ENCODE assay signal across 20 cellular contexts in genomic region chr1:71428029-71428428, GRCh38.
DNase-seq lines count a peak whose midpoint lies in the region; ATAC-seq, FAIRE-seq and TF ChIP-seq lines count a peak whose summit lies in the region.
"Had no signal": no experiment of that assay in that cellular context is flagged by ENCODE, and none has a peak within 500 bp of the region (broad histone marks: within the 10 kb centered on the region; RNA-seq: fewer than 3 reads in every experiment).

No MANE protein-coding gene starts in this region.

- DNase-seq in NCI-H1694 treated with DMSO at 0.1 percent for 48 hours (lab: John Stamatoyannopoulos, UW) (peak; percentile 6), NCI-H1694 (lab: John Stamatoyannopoulos, UW) (no peak), NCI-H1092 (lab: John Stamatoyannopoulos, UW) (peak; percentile 28), NCI-H774 (lab: John Stamatoyannopoulos, UW) (peak; percentile 62), left colon (peak in 1 of 2 donors; percentile 29), retina (no peak), H54 (ENCODE audit: insufficient read length, low spot score) (no peak)
- no peak for DNase-seq in activated T-cell treated with anti-CD3 and anti-CD28 coated beads, Interleukin-2, amount 50 U/mL, for 4 hours
- DNase-seq: BE2C; EL; H9; HFFc6; Karpas-422; MV-4-11; NCI-H2107; NCI-H2227 treated with DMSO at 0.1 percent for 48 hours; NK-92 treated with Interleukin-12 subunit alpha and Interleukin-12 subunit beta, amount 100 ng/mL, for 24 hours had no signal

- no peak for FAIRE-seq in H54 (lab: Jason Lieb, UNC)
- FAIRE-seq: A549 had no signal

- H3K4me3 Mint-ChIP-seq in activated T-cell treated with anti-CD3 and anti-CD28 coated beads, Interleukin-2, amount 50 U/mL, for 4 hours: no peak overlapping the region
- H3K4me3 Mint-ChIP-seq: H9, HFFc6 had no signal

- H3K27me3 Mint-ChIP-seq in activated T-cell treated with anti-CD3 and anti-CD28 coated beads, Interleukin-2, amount 50 U/mL, for 4 hours (ENCODE audit: low read depth): no peaks in the 10 kb centered on the region

- H3K4me1 Mint-ChIP-seq in activated T-cell treated with anti-CD3 and anti-CD28 coated beads, Interleukin-2, amount 50 U/mL, for 4 hours (ENCODE audit: low read depth): no peaks in the 10 kb centered on the region

- intact Hi-C loops in left colon (cut with DNase I, micrococcal nuclease): no loop called here

- H3K9me3 Mint-ChIP-seq in activated T-cell treated with anti-CD3 and anti-CD28 coated beads, Interleukin-2, amount 50 U/mL, for 4 hours: peaks cover 3% of the 10 kb centered on the region
- H3K9me3 Mint-ChIP-seq: H9, HFFc6 had no signal

- ATAC-seq in left colon: peak; percentile 86
- ATAC-seq in activated T-cell treated with anti-CD3 and anti-CD28 coated beads, Interleukin-2, amount 50 U/mL, for 4 hours: no peak
- ATAC-seq: A549, Panc1, SK-N-SH treated with all-trans-retinoic acid at 6 μM for 48 hours had no signal

- TF ChIP-seq POLR2A in H54 (IDR thresholded peaks at IDR 0.05; ENCODE audit: low read depth, low read length): no peak

- H3K36me3 Mint-ChIP-seq in activated T-cell treated with anti-CD3 and anti-CD28 coated beads, Interleukin-2, amount 50 U/mL, for 4 hours (ENCODE audit: insufficient read depth): no peaks in the 10 kb centered on the region

Comparison
In these comparisons a context has a peak if more than half of its experiments do, and no peak if none do; other contexts are left out.
1. DNase-seq: peak in NCI-H1694 treated with DMSO at 0.1 percent for 48 hours (single experiment), NCI-H1092 (single experiment) and NCI-H774 (single experiment); none in NCI-H1694 (single experiment), activated T-cell treated with anti-CD3 and anti-CD28 coated beads, Interleukin-2, amount 50 U/mL, for 4 hours (single experiment), retina (single experiment) and H54 (single experiment).